Comparison of ENCODE assay signal across 8 cellular contexts in genomic region chr21:44793269-44794030, GRCh38. TPM values are rescaled to one million over a fixed set of nuclear protein-coding genes. Genes with fewer than 3 reads are reported as not detected.
A peak's percentile ranks its signal among the peaks of the same experiment; 100 is the strongest.
DNase-seq lines count a peak whose midpoint lies in the region; ATAC-seq and TF ChIP-seq lines count a peak whose summit lies in the region.

No MANE protein-coding gene starts in this region.

- H3K27ac Mint-ChIP-seq in activated naive CD4-positive, alpha-beta T cell treated with anti-CD3 and anti-CD28 coated beads for 36 hours = peak overlapping the region; percentile 19

- TF ChIP-seq CTCF in AG04449 (IDR thresholded peaks at IDR 0.05; ENCODE audit: insufficient read depth, low read length, missing control alignments) = peak; percentile 62
- peak; percentile 63 for TF ChIP-seq CTCF in GM12875 (IDR thresholded peaks at IDR 0.05; ENCODE audit: borderline replicate concordance, insufficient read depth, low read depth, low read length)
- TF ChIP-seq CTCF in Peyer's patch (IDR thresholded peaks at IDR 0.05) = peak; percentile 35 to 87 (median 78)

- ATAC-seq in GM19455 (IDR thresholded peaks at IDR 0.05; ENCODE audit: unreplicated experiment) = no peak

- no peak for TF ChIP-seq POLR2A in Peyer's patch (IDR thresholded peaks at IDR 0.05)

- no peak overlapping the region for H3K4me3 ChIP-seq in AG04449 (ENCODE audit: low read depth, low read length)
- H3K4me3 ChIP-seq in GM12875 (ENCODE audit: low read depth, low read length) = no peak overlapping the region
- H3K4me3 ChIP-seq in Peyer's patch = no peak overlapping the region

- H3K9me3 ChIP-seq in Peyer's patch = no peaks in the 10 kb centered on the region

- POLR2A ChIA-PET in AG04449 (lab: Yijun Ruan, JAX) = interaction anchor here (0.6 to 1.0 kb wide), 4 partner anchors 8 to 605 kb away, joined by 3 to 4 read pairs (median 3); partner anchors contain the start of genes PTTG1IP and UBE2G2

- H3K27ac ChIP-seq in Peyer's patch = peak overlapping the region in 2 of 4 donors; percentile 28 to 29

- no peaks in the 10 kb centered on the region for H3K36me3 ChIP-seq in Peyer's patch

- no peaks in the 10 kb centered on the region for H3K27me3 ChIP-seq in Peyer's patch

- intact Hi-C loops in activated naive CD4-positive, alpha-beta T cell treated with anti-CD3 and anti-CD28 coated beads for 36 hours (cut with micrococcal nuclease) = loop anchor here (1.0 kb wide), 2 partner anchors 51 to 283 kb away; no protein-coding TSS in a partner anchor

- CTCF ChIA-PET in AG04449 (lab: Yijun Ruan, JAX) = interaction anchor here (0.5 to 3.1 kb wide), 54 partner anchors 9 to 1902 kb away, joined by 3 to 66 read pairs (median 4); partner anchors contain the start of genes PTTG1IP, SLX9, SUMO3 and UBE2G2
- CTCF ChIA-PET in activated naive CD4-positive, alpha-beta T cell treated with anti-CD3 and anti-CD28 coated beads for 36 hours (lab: Charles Lee) = interaction anchor here (0.6 to 2.0 kb wide), 35 partner anchors 8 to 309 kb away, joined by 3 to 27 read pairs (median 4); partner anchors contain the start of genes KRTAP12-2, SUMO3 and UBE2G2

- H3K4me1 Mint-ChIP-seq in activated naive CD4-positive, alpha-beta T cell treated with anti-CD3 and anti-CD28 coated beads for 36 hours (ENCODE audit: low read depth) = peaks cover 69% of the 10 kb centered on the region

- no peaks in the 10 kb centered on the region for H3K9me3 Mint-ChIP-seq in activated naive CD4-positive, alpha-beta T cell treated with anti-CD3 and anti-CD28 coated beads for 36 hours

- no peaks in the 10 kb centered on the region for H3K27me3 Mint-ChIP-seq in activated naive CD4-positive, alpha-beta T cell treated with anti-CD3 and anti-CD28 coated beads for 36 hours (ENCODE audit: low read depth)

- peaks cover 22% of the 10 kb centered on the region for H3K36me3 Mint-ChIP-seq in activated naive CD4-positive, alpha-beta T cell treated with anti-CD3 and anti-CD28 coated beads for 36 hours (ENCODE audit: low read depth)

- peaks cover 0 to 7% (median 2%) of the 10 kb centered on the region in 4 donors for H3K4me1 ChIP-seq in Peyer's patch

- H3K4me3 Mint-ChIP-seq in activated naive CD4-positive, alpha-beta T cell treated with anti-CD3 and anti-CD28 coated beads for 36 hours = no peak overlapping the region

- DNase-seq in AG04449 (ENCODE audit: low read depth, low spot score) = no peak
- peak; percentile 70 to 79 for DNase-seq in Kasumi-1 (lab: John Stamatoyannopoulos, UW)
- peak in 2 of 3 donors; percentile 28 to 71 for DNase-seq in Peyer's patch
- peak; percentile 62 for DNase-seq in activated naive CD4-positive, alpha-beta T cell treated with anti-CD3 and anti-CD28 coated beads for 36 hours
- DNase-seq in globus pallidus (ENCODE audit: low spot score) = peak; percentile 50
- DNase-seq in pons (ENCODE audit: low spot score) = peak; percentile 67

RNA-seq across cellular contexts. Expression of gene UBE2G2, which starts 8.2 kb away (rescaled TPM):
- total RNA-seq in Peyer's patch = 100 to 1,000 TPM in 2 of 4 donors, 10 to 100 TPM in 2; 68.8 to 116 (median 95.1) TPM
- total RNA-seq in activated naive CD4-positive, alpha-beta T cell treated with anti-CD3 and anti-CD28 coated beads for 36 hours = 10 to 100 TPM; 94.0 to 95.2 TPM

RNA-seq across cellular contexts. Expression of gene SUMO3, which starts 24.4 kb away (rescaled TPM):
- total RNA-seq in Peyer's patch = 10 to 100 TPM; 42.6 to 57.6 (median 49.8) TPM
- total RNA-seq in activated naive CD4-positive, alpha-beta T cell treated with anti-CD3 and anti-CD28 coated beads for 36 hours = 10 to 100 TPM; 87.1 to 94.7 TPM
